In genomic region chr19:15180451-15181390, GRCh38 we compare ENCODE assay signal across 9 cellular contexts. TPM values are rescaled to one million over a fixed set of nuclear protein-coding genes. Genes with fewer than 3 reads are reported as not detected.
DNase-seq lines count a peak whose midpoint lies in the region; ATAC-seq and TF ChIP-seq lines count a peak whose summit lies in the region.
"Had no signal": no experiment of that assay in that cellular context is flagged by ENCODE, and none has a peak within 500 bp of the region (broad histone marks: within the 10 kb centered on the region; RNA-seq: fewer than 3 reads in every experiment).

No MANE protein-coding gene starts in this region.

- H3K36me3 ChIP-seq in adrenal gland (replicated peaks in 1 of 2) = no peaks in the 10 kb centered on the region
- H3K36me3 ChIP-seq in lung (ENCODE audit: control insufficient read depth in 2 of 2, insufficient read depth in 2 of 2, low read length in 2 of 2) = no peaks in the 10 kb centered on the region

- H3K4me1 ChIP-seq in adrenal gland (replicated peaks in 1 of 2) (no peaks in the 10 kb centered on the region), lung (ENCODE audit: control insufficient read depth in 2 of 2, insufficient read depth in 2 of 2, low read length in 2 of 2) (peaks cover 0 to 2% of the 10 kb centered on the region in 2 donors)

- no peaks in the 10 kb centered on the region for H3K27me3 ChIP-seq in adrenal gland
- no peaks in the 10 kb centered on the region for H3K27me3 ChIP-seq in lung (ENCODE audit: control insufficient read depth, insufficient read depth)

- H3K9me3 ChIP-seq in adrenal gland (replicated peaks in 1 of 3) = no peaks in the 10 kb centered on the region
- no peaks in the 10 kb centered on the region for H3K9me3 ChIP-seq in lung (ENCODE audit: control insufficient read depth in 2 of 2, insufficient read depth in 1 of 2, low read length in 1 of 2)

- ATAC-seq in lung (ENCODE audit: insufficient read depth, low FRiP score) (no peak), HG02840 (IDR thresholded peaks at IDR 0.05; ENCODE audit: low FRiP score, unreplicated experiment) (no peak)

- TF ChIP-seq POLR2A in adrenal gland (IDR thresholded peaks at IDR 0.05) = no peak

- DNase-seq in DMS79 treated with DMSO at 0.1 percent for 48 hours (lab: John Stamatoyannopoulos, UW) = peak; percentile 84
- peak; percentile 77 for DNase-seq in NCI-H2029 (lab: John Stamatoyannopoulos, UW)
- DNase-seq in adrenal gland = peak in 5 of 7 donors; percentile 21 to 57 (median 32)
- DNase-seq in lung (ENCODE audit: low spot score) = peak; percentile 60
- no peak for DNase-seq in NCI-H1694 treated with DMSO at 0.1 percent for 48 hours (lab: John Stamatoyannopoulos, UW)
- no peak for DNase-seq in activated effector memory CD4-positive, alpha-beta T cell treated with anti-CD3 and anti-CD28 coated beads, Interleukin-2, amount 50 U/mL, for 16 hours
- DNase-seq in stimulated activated CD4-positive, alpha-beta T cell treated with anti-CD3 and anti-CD28 coated beads, Interleukin-2, amount 100 ng/mL, for 48 hours = no peak

- intact Hi-C loops in adrenal gland (cut with DNase I) = no loop called here

- TF ChIP-seq CTCF in adrenal gland (IDR thresholded peaks at IDR 0.05) (no peak), lung (IDR thresholded peaks at IDR 0.05; ENCODE audit: control extremely low read depth, extremely low read depth) (no peak)

- H3K4me3 ChIP-seq in adrenal gland = no peak overlapping the region
- no peak overlapping the region for H3K4me3 ChIP-seq in lung

- 71 to 79% (median 75%) methylated on average over 34 to 39 of the region's 39 CpGs for WGBS in adrenal gland, 4 donors
- 71 to 83% methylated on average over 34 to 39 of the region's 39 CpGs for WGBS in lung, 2 donors

- H3K27ac ChIP-seq in adrenal gland (no peak overlapping the region), lung (ENCODE audit: low read depth in 1 of 2, low read length in 1 of 2) (no peak overlapping the region)

RNA-seq across cellular contexts. Expression of gene NOTCH3, which starts 20.1 kb away (rescaled TPM):
- 10 to 100 TPM in 7 of 8 donors, 1 to 10 TPM in 1; 8.3 to 39.3 (median 17.7) TPM for total RNA-seq in adrenal gland
- polyA plus RNA-seq in adrenal gland = 1 to 10 TPM; 3.7 to 8.9 (median 6.2) TPM
- 10 to 100 TPM; 64.1 to 81.7 TPM for total RNA-seq in lung
- polyA plus RNA-seq in lung = 10 to 100 TPM; 13.1 to 22.1 TPM
- total RNA-seq: natural killer cell treated with Interleukin-12 subunit alpha and Interleukin-12 subunit beta and Interleukin-15 and Interleukin-18, amount 100 ng/mL, for 72 hours had no signal

RNA-seq across cellular contexts. Expression of gene EPHX3, which starts 51.5 kb away (rescaled TPM):
- total RNA-seq in adrenal gland (1 to 10 TPM in 1 of 8 donors, under 1 TPM in 5, not detected in 2; 0.43 to 7.5 (median 0.62) TPM), lung (1 to 10 TPM; 1.7 to 2.7 TPM)
- polyA plus RNA-seq in adrenal gland (under 1 TPM; 0.24 to 0.44 (median 0.31) TPM), lung (1 to 10 TPM; 1.1 to 3.0 TPM)

Comparison
In these comparisons a context has a peak if more than half of its experiments do, and no peak if none do; other contexts are left out.
1. DNase-seq: peak in DMS79 treated with DMSO at 0.1 percent for 48 hours (single experiment), NCI-H2029 (single experiment), adrenal gland (5 of 7) and lung (single experiment); none in NCI-H1694 treated with DMSO at 0.1 percent for 48 hours (single experiment), activated effector memory CD4-positive, alpha-beta T cell treated with anti-CD3 and anti-CD28 coated beads, Interleukin-2, amount 50 U/mL, for 16 hours (single experiment) and stimulated activated CD4-positive, alpha-beta T cell treated with anti-CD3 and anti-CD28 coated beads, Interleukin-2, amount 100 ng/mL, for 48 hours (0 of 2).